ENCODE assay signal across 26 cellular contexts in genomic region chr16:57468346-57468745, GRCh38.
"Had no signal": no experiment of that assay in that cellular context is flagged by ENCODE, and none has a peak within 500 bp of the region (broad histone marks: within the 10 kb centered on the region; RNA-seq: fewer than 3 reads in every experiment).

No MANE protein-coding gene starts in this region.

- H3K4me3 Mint-ChIP-seq: activated T-cell treated with anti-CD3 and anti-CD28 coated beads, Interleukin-2, amount 50 U/mL, for 4 hours; naive thymus-derived CD4-positive, alpha-beta T cell; neural progenitor cell had no signal

- DNase-seq: activated CD4-positive, alpha-beta T cell treated with anti-CD3 and anti-CD28 coated beads for 48 hours; activated CD4-positive, alpha-beta T cell treated with anti-CD3 and anti-CD28 coated beads, Interleukin-2, amount 50 U/mL, for 48 hours; activated CD4-positive, CD25-positive, alpha-beta regulatory T cell; activated effector memory CD4-positive, alpha-beta T cell treated with Interleukin-2 at 50 U/mL for 16 hours; activated naive CD4-positive, alpha-beta T cell treated with Interleukin-2 at 50 U/mL for 16 hours; activated T-cell treated with anti-CD3 and anti-CD28 coated beads, Interleukin-2, amount 50 U/mL, for 4 hours; adrenal gland; body of pancreas; cerebellar nuclear complex; colonic mucosa; dorsolateral prefrontal cortex; effector memory CD4-positive, alpha-beta T cell; left cardiac atrium; mammary epithelial cell; midbrain; naive thymus-derived CD4-positive, alpha-beta T cell; occipital lobe; psoas muscle; right cardiac atrium; stimulated activated CD4-positive, alpha-beta T cell treated with anti-CD3 and anti-CD28 coated beads, Interleukin-15, amount 100 ng/mL, for 24 hours; stimulated activated CD4-positive, alpha-beta T cell treated with anti-CD3 and anti-CD28 coated beads, Interleukin-2, amount 100 ng/mL, for 24 hours; stimulated activated naive CD4-positive, alpha-beta T cell treated with Interleukin-2 at 50 U/mL for 16 hours; T-helper 1 cell; transverse colon had no signal

- H3K27me3 Mint-ChIP-seq: naive thymus-derived CD4-positive, alpha-beta T cell had no signal

- H3K9me3 Mint-ChIP-seq: activated T-cell treated with anti-CD3 and anti-CD28 coated beads, Interleukin-2, amount 50 U/mL, for 4 hours; neural progenitor cell had no signal

- ATAC-seq: activated T-cell treated with anti-CD3 and anti-CD28 coated beads, Interleukin-2, amount 50 U/mL, for 4 hours; body of pancreas; left cardiac atrium; naive thymus-derived CD4-positive, alpha-beta T cell; psoas muscle; right cardiac atrium had no signal

- H3K36me3 ChIP-seq: neural progenitor cell had no signal

- H3K27ac Mint-ChIP-seq: neural progenitor cell had no signal

- H3K9me3 ChIP-seq: adrenal gland, body of pancreas, colonic mucosa, psoas muscle, transverse colon had no signal

- H3K4me3 ChIP-seq: adrenal gland, body of pancreas, colonic mucosa, dorsolateral prefrontal cortex, neural progenitor cell, psoas muscle, transverse colon had no signal

- H3K27me3 ChIP-seq: adrenal gland, body of pancreas, colonic mucosa, dorsolateral prefrontal cortex, neural progenitor cell, transverse colon had no signal

- H3K27ac ChIP-seq: adrenal gland, body of pancreas, colonic mucosa, neural progenitor cell, parathyroid adenoma, psoas muscle, transverse colon had no signal
